In genomic region chr3:55313701-55314100, GRCh38 we compare ENCODE assay signal across 18 cellular contexts.
"Had no signal": no experiment of that assay in that cellular context is flagged by ENCODE, and none has a peak within 500 bp of the region (broad histone marks: within the 10 kb centered on the region; RNA-seq: fewer than 3 reads in every experiment).

No MANE protein-coding gene starts in this region.

- H3K27me3 Mint-ChIP-seq: naive B cell; stimulated activated memory B cell treated with anti-CD40 and anti-IgM and Interleukin-4, amounts not matched to agents 10 μg/mL and 1 μg/mL and 100 μg/mL, for 72 hours had no signal

- H3K9me3 ChIP-seq: lower lobe of right lung, ovary, tibial artery, uterus had no signal

- DNase-seq: activated CD4-positive, alpha-beta T cell treated with anti-CD3 and anti-CD28 coated beads, Interleukin-2, amount 50 U/mL, for 4 hours; activated naive CD4-positive, alpha-beta T cell; activated T-cell treated with anti-CD3 and anti-CD28 coated beads for 4 hours; aorta; cerebellar nuclear complex; effector CD8-positive, alpha-beta T cell; foreskin fibroblast; immature natural killer cell; left cardiac atrium; lower lobe of right lung; naive B cell; ovary; stimulated activated CD4-positive, alpha-beta T cell treated with anti-CD3 and anti-CD28 coated beads, Interleukin-2, amount 100 ng/mL, for 48 hours; T-helper 9 cell; tibial artery; uterus had no signal

- ATAC-seq: activated CD4-positive, CD25-positive, alpha-beta regulatory T cell treated with anti-CD3 and anti-CD28 coated beads, Interleukin-2, amount 50 U/mL, for 24 hours; left cardiac atrium; lower lobe of right lung; stimulated activated memory B cell treated with anti-CD40 and anti-IgM and Interleukin-4, amounts not matched to agents 10 μg/mL and 1 μg/mL and 100 μg/mL, for 72 hours had no signal

- H3K27ac Mint-ChIP-seq: immature natural killer cell; naive B cell; stimulated activated memory B cell treated with anti-CD40 and anti-IgM and Interleukin-4, amounts not matched to agents 10 μg/mL and 1 μg/mL and 100 μg/mL, for 72 hours had no signal

- H3K4me3 ChIP-seq: lower lobe of right lung, ovary, tibial artery, uterus had no signal

- H3K4me3 Mint-ChIP-seq: immature natural killer cell; naive B cell; stimulated activated memory B cell treated with anti-CD40 and anti-IgM and Interleukin-4, amounts not matched to agents 10 μg/mL and 1 μg/mL and 100 μg/mL, for 72 hours had no signal

- H3K4me1 ChIP-seq: lower lobe of right lung, tibial artery, uterus had no signal

- H3K27ac ChIP-seq: lower lobe of right lung, ovary, tibial artery had no signal

- H3K27me3 ChIP-seq: ovary, tibial artery, uterus had no signal

- H3K4me1 Mint-ChIP-seq: immature natural killer cell; naive B cell; stimulated activated memory B cell treated with anti-CD40 and anti-IgM and Interleukin-4, amounts not matched to agents 10 μg/mL and 1 μg/mL and 100 μg/mL, for 72 hours had no signal

- H3K36me3 Mint-ChIP-seq: immature natural killer cell; naive B cell; stimulated activated memory B cell treated with anti-CD40 and anti-IgM and Interleukin-4, amounts not matched to agents 10 μg/mL and 1 μg/mL and 100 μg/mL, for 72 hours had no signal

- H3K36me3 ChIP-seq: lower lobe of right lung, ovary, tibial artery, uterus had no signal
